In genomic region chr20:35171753-35172433, GRCh38 we compare ENCODE assay signal across 8 cellular contexts. TPM values are rescaled to one million over a fixed set of nuclear protein-coding genes. Genes with fewer than 3 reads are reported as not detected.
DNase-seq lines count a peak whose midpoint lies in the region; ATAC-seq and TF ChIP-seq lines count a peak whose summit lies in the region.

Gene PROCR (plus strand): TSS chr20:35172072. CDS start chr20:35172155, 83 bp downstream.

- intact Hi-C loops in naive thymus-derived CD4-positive, alpha-beta T cell (cut with micrococcal nuclease), result no loop called here

- TF ChIP-seq CTCF in foreskin fibroblast (IDR thresholded peaks at IDR 0.05; ENCODE audit: low read depth, low read length), result no peak

- POLR2A ChIA-PET in naive thymus-derived CD4-positive, alpha-beta T cell (lab: Charles Lee), result no interaction called here

- H3K4me3 Mint-ChIP-seq in activated T-cell treated with anti-CD3 and anti-CD28 coated beads, Interleukin-2, amount 50 U/mL, for 72 hours, result peak within 1 kb of the TSS; percentile 82 to 84
- H3K4me3 Mint-ChIP-seq in naive thymus-derived CD4-positive, alpha-beta T cell, result peak within 1 kb of the TSS; percentile 54 to 82 (median 72)

- no peaks in the 10 kb centered on the region for H3K9me3 Mint-ChIP-seq in activated T-cell treated with anti-CD3 and anti-CD28 coated beads, Interleukin-2, amount 50 U/mL, for 72 hours
- peaks cover 0 to 2% (median 0%) of the 10 kb centered on the region in 11 donors for H3K9me3 Mint-ChIP-seq in naive thymus-derived CD4-positive, alpha-beta T cell

- DNase-seq in activated CD4-positive, CD25-positive, alpha-beta regulatory T cell (lab: John Stamatoyannopoulos, UW), result no peak
- DNase-seq in NCI-H2227 (lab: John Stamatoyannopoulos, UW; ENCODE audit: unreplicated experiment) (peak; percentile 75), foreskin fibroblast (peak; percentile 94 to 98)
- peak; percentile 12 to 13 for DNase-seq in activated T-cell treated with anti-CD3 and anti-CD28 coated beads, Interleukin-2, amount 50 U/mL, for 72 hours
- peak in 1 of 9 donors; percentile 2 for DNase-seq in naive thymus-derived CD4-positive, alpha-beta T cell

- H3K27me3 Mint-ChIP-seq in activated T-cell treated with anti-CD3 and anti-CD28 coated beads, Interleukin-2, amount 50 U/mL, for 72 hours (ENCODE audit: low read depth), result no peaks in the 10 kb centered on the region
- H3K27me3 Mint-ChIP-seq in naive thymus-derived CD4-positive, alpha-beta T cell, result peaks cover 0 to 3% (median 0%) of the 10 kb centered on the region in 5 donors

- H3K36me3 ChIP-seq in naive thymus-derived CD4-positive, alpha-beta T cell (ENCODE audit: control insufficient read depth in 2 of 3, insufficient read depth in 3 of 3, low read length in 3 of 3), result no peaks in the 10 kb centered on the region

- peaks cover 17% of the 10 kb centered on the region for H3K4me1 Mint-ChIP-seq in activated T-cell treated with anti-CD3 and anti-CD28 coated beads, Interleukin-2, amount 50 U/mL, for 72 hours (ENCODE audit: low read depth)
- H3K4me1 Mint-ChIP-seq in naive thymus-derived CD4-positive, alpha-beta T cell, result peaks cover 8 to 20% (median 16%) of the 10 kb centered on the region in 7 donors

- peak within 1 kb of the TSS; percentile 64 for H3K27ac Mint-ChIP-seq in activated T-cell treated with anti-CD3 and anti-CD28 coated beads, Interleukin-2, amount 50 U/mL, for 72 hours
- H3K27ac Mint-ChIP-seq in naive thymus-derived CD4-positive, alpha-beta T cell, result peak within 1 kb of the TSS in 8 of 9 donors; percentile 20 to 84 (median 42)

- no peaks in the 10 kb centered on the region for H3K9me3 ChIP-seq in naive thymus-derived CD4-positive, alpha-beta T cell (ENCODE audit: control insufficient read depth in 2 of 3, low read length in 3 of 3)

- H3K27me3 ChIP-seq in naive thymus-derived CD4-positive, alpha-beta T cell (ENCODE audit: control insufficient read depth in 2 of 2, insufficient read depth in 2 of 2, low read length in 2 of 2), result no peaks in the 10 kb centered on the region

- CTCF ChIA-PET in naive thymus-derived CD4-positive, alpha-beta T cell (lab: Charles Lee), result no interaction called here

- ATAC-seq in activated CD4-positive, CD25-positive, alpha-beta regulatory T cell treated with anti-CD3 and anti-CD28 coated beads, Interleukin-2, amount 50 U/mL, for 24 hours, result peak; percentile 33 to 41
- ATAC-seq in activated T-cell treated with anti-CD3 and anti-CD28 coated beads, Interleukin-2, amount 50 U/mL, for 72 hours (replicated peaks in 1 of 2), result peak; percentile 55 to 69
- ATAC-seq in naive thymus-derived CD4-positive, alpha-beta T cell, result peak; percentile 89
- ATAC-seq in GM21381 (IDR thresholded peaks at IDR 0.05; ENCODE audit: unreplicated experiment) (no peak), HG03045 (IDR thresholded peaks at IDR 0.05; ENCODE audit: unreplicated experiment) (no peak)

- peaks cover 3 to 5% of the 10 kb centered on the region in 2 donors for H3K4me1 ChIP-seq in naive thymus-derived CD4-positive, alpha-beta T cell (ENCODE audit: control insufficient read depth in 2 of 2, insufficient read depth in 2 of 2, low read length in 2 of 2)

- peak within 1 kb of the TSS; percentile 46 to 57 for H3K4me3 ChIP-seq in foreskin fibroblast (ENCODE audit: low read depth in 1 of 2, low read length in 2 of 2)
- no peak within 1 kb of the TSS for H3K4me3 ChIP-seq in naive thymus-derived CD4-positive, alpha-beta T cell (ENCODE audit: low read length)

- H3K27ac ChIP-seq in naive thymus-derived CD4-positive, alpha-beta T cell (ENCODE audit: low read depth, low read length), result no peak within 1 kb of the TSS

- peaks cover 0 to 2% of the 10 kb centered on the region in 2 donors for H3K36me3 Mint-ChIP-seq in activated T-cell treated with anti-CD3 and anti-CD28 coated beads, Interleukin-2, amount 50 U/mL, for 72 hours (ENCODE audit: insufficient read depth in 2 of 2)
- peaks cover 0 to 15% (median 0%) of the 10 kb centered on the region in 5 donors for H3K36me3 Mint-ChIP-seq in naive thymus-derived CD4-positive, alpha-beta T cell

RNA-seq across cellular contexts. Expression of gene PROCR, which starts in this region (rescaled TPM):
- total RNA-seq in activated T-cell treated with anti-CD3 and anti-CD28 coated beads, Interleukin-2, amount 50 U/mL, for 72 hours, result 1 to 10 TPM; 1.1 to 1.7 TPM
- total RNA-seq in naive thymus-derived CD4-positive, alpha-beta T cell, result 1 to 10 TPM in 1 of 5 experiments, under 1 TPM in 2, not detected in 2; 0.35 to 2.0 (median 0.60) TPM
- 1 to 10 TPM in 1 of 2 donors, under 1 TPM in 1; 0.87 to 1.3 TPM for polyA plus RNA-seq in naive thymus-derived CD4-positive, alpha-beta T cell

Comparison
In these comparisons a context has a peak if more than half of its experiments do, and no peak if none do; other contexts are left out.
1. ATAC-seq: peak in activated CD4-positive, CD25-positive, alpha-beta regulatory T cell treated with anti-CD3 and anti-CD28 coated beads, Interleukin-2, amount 50 U/mL, for 24 hours (2 of 2), activated T-cell treated with anti-CD3 and anti-CD28 coated beads, Interleukin-2, amount 50 U/mL, for 72 hours (2 of 2) and naive thymus-derived CD4-positive, alpha-beta T cell (single experiment); none in GM21381 (single experiment) and HG03045 (single experiment).
2. DNase-seq: peak in NCI-H2227 (single experiment), activated T-cell treated with anti-CD3 and anti-CD28 coated beads, Interleukin-2, amount 50 U/mL, for 72 hours (2 of 2) and foreskin fibroblast (2 of 2); none in activated CD4-positive, CD25-positive, alpha-beta regulatory T cell (0 of 4).